8 cellular contexts compared by ENCODE assay signal in genomic region chr5:95822038-95822407, GRCh38. TPM values are rescaled to one million over a fixed set of nuclear protein-coding genes. Genes with fewer than 3 reads are reported as not detected.
DNase-seq lines count a peak whose midpoint lies in the region; ATAC-seq, FAIRE-seq and TF ChIP-seq lines count a peak whose summit lies in the region.

No MANE protein-coding gene starts in this region.

- no peaks in the 10 kb centered on the region for H4K20me1 ChIP-seq in KMS-11 (ENCODE audit: insufficient read depth)
- no peaks in the 10 kb centered on the region for H4K20me1 ChIP-seq in H1 (replicated peaks in 1 of 2; ENCODE audit: control insufficient read depth in 1 of 2, insufficient read depth in 2 of 2, low read length in 2 of 2)

- H2AFZ ChIP-seq in KMS-11 (ENCODE audit: low read depth) (peak overlapping the region; percentile 88), H1 (ENCODE audit: low read length) (peak overlapping the region; percentile 97)

- FAIRE-seq in H1 (lab: Jason Lieb, UNC): no peak

- H3K4me2 ChIP-seq in KMS-11 (peak overlapping the region; percentile 92), H1 (ENCODE audit: insufficient read depth in 1 of 2, low read depth in 2 of 2, low read length in 2 of 2) (peak overlapping the region; percentile 61 to 84)

- intact Hi-C loops in transverse colon (cut with DNase I; ENCODE audit: low total_unique reads): no loop called here

- no peak overlapping the region for H2AK5ac ChIP-seq in H1 (ENCODE audit: low read depth, low read length)

- H2BK12ac ChIP-seq in H1 (ENCODE audit: low read depth, low read length): no peak overlapping the region

- TF ChIP-seq RAD21 in H1 (IDR thresholded peaks at IDR 0.05 in 1 of 2, conservative IDR thresholded peaks at IDR 0.05 in 1 of 2; ENCODE audit: low read depth in 2 of 2, low read length in 2 of 2): no peak

- no peaks in the 10 kb centered on the region for H3K79me1 ChIP-seq in H1 (ENCODE audit: low read depth, low read length)

- no peak overlapping the region for H3K14ac ChIP-seq in H1 (ENCODE audit: insufficient read length)

- peak overlapping the region; percentile 68; the same call in 1 of the 2 replicates for H3K9ac ChIP-seq in KMS-11
- H3K9ac ChIP-seq in H1 (replicated peaks in 1 of 4; ENCODE audit: extremely low read depth in 1 of 4, low read depth in 3 of 4, low read length in 3 of 4): peak overlapping the region; percentile 9 to 50 (median 47); a peak in 5 of 7 replicates

- H2BK15ac ChIP-seq in H1 (ENCODE audit: low read length): no peak overlapping the region; the same call in 1 of the 2 replicates

- H4K8ac ChIP-seq in H1 (ENCODE audit: extremely low read depth, insufficient read depth, low read length): no peak overlapping the region

- H4K5ac ChIP-seq in H1 (ENCODE audit: insufficient read length, low read depth, low read length): no peak overlapping the region

- in situ Hi-C loops in transverse colon (cut with MboI; ENCODE audit: low pct_ligation_motif_present in 1 of 4, low pct_unique_long_range_greater_than_20kb in 1 of 4, low sequenced_read_pairs in 3 of 4): no loop called here

- TF ChIP-seq EP300 in H1 (IDR thresholded peaks at IDR 0.05; ENCODE audit: borderline replicate concordance in 1 of 2, low read depth in 2 of 2, low read length in 2 of 2) (no peak), transverse colon (IDR thresholded peaks at IDR 0.05; ENCODE audit: low read depth) (no peak)

- H3K4me3 ChIP-seq in KMS-11 (IDR thresholded peaks at IDR 0.05; ENCODE audit: insufficient read depth, low read depth, low read length) (no peak overlapping the region), H1 (ENCODE audit: extremely low read depth in 1 of 4, insufficient read depth in 2 of 4, low read depth in 3 of 4, low read length in 4 of 4) (peak overlapping the region; percentile 73 to 89 (median 78)), mesodermal cell (ENCODE audit: extremely low read depth, insufficient read depth, low read length, poor library complexity, severe bottlenecking) (peak overlapping the region; percentile 72), transverse colon (peak overlapping the region; percentile 59 to 70 (median 60))

- no peak for TF ChIP-seq CTCF in KMS-11 (conservative IDR thresholded peaks at IDR 0.05; ENCODE audit: low read depth, low read length)
- TF ChIP-seq CTCF in H1 (IDR thresholded peaks at IDR 0.05; ENCODE audit: control extremely low read depth in 1 of 3, insufficient read depth in 1 of 3, low read depth in 1 of 3, low read length in 3 of 3): no peak
- no peak for TF ChIP-seq CTCF in transverse colon (IDR thresholded peaks at IDR 0.05)

- H3K9me3 ChIP-seq in H1 (ENCODE audit: insufficient read depth in 2 of 2, low read depth in 1 of 2, low read length in 1 of 2) (no peaks in the 10 kb centered on the region), mesodermal cell (ENCODE audit: control insufficient read depth, low read length) (no peaks in the 10 kb centered on the region), transverse colon (no peaks in the 10 kb centered on the region)

- TF ChIP-seq POLR2A in H1 (IDR thresholded peaks at IDR 0.05; ENCODE audit: control extremely low read depth in 1 of 2, low read depth in 2 of 2, low read length in 2 of 2) (no peak), transverse colon (IDR thresholded peaks at IDR 0.05) (no peak)

- ATAC-seq in GM21390 (IDR thresholded peaks at IDR 0.05; ENCODE audit: unreplicated experiment): peak; percentile 27

- no peaks in the 10 kb centered on the region for H3K36me3 ChIP-seq in KMS-11 (ENCODE audit: insufficient read depth)
- no peaks in the 10 kb centered on the region for H3K36me3 ChIP-seq in H1 (ENCODE audit: control insufficient read depth in 2 of 4, insufficient read depth in 4 of 4, low read length in 3 of 4)
- peaks cover 8% of the 10 kb centered on the region for H3K36me3 ChIP-seq in mesodermal cell (ENCODE audit: control insufficient read depth, insufficient read depth, low read length)
- H3K36me3 ChIP-seq in transverse colon: no peaks in the 10 kb centered on the region

- POLR2A ChIA-PET in H1 (lab: Charles Lee; ENCODE audit: partially characterized antibody): interaction anchor here (1.0 to 2.6 kb wide), 7 partner anchors 10 to 141 kb away, joined by 3 to 22 read pairs (median 4); partner anchors contain the start of gene RHOBTB3

- CTCF ChIA-PET in H1 (lab: Charles Lee; ENCODE audit: partially characterized antibody): interaction anchor here (0.6 to 3.2 kb wide), 12 partner anchors 9 to 575 kb away, joined by 3 to 18 read pairs (median 7); partner anchors contain the start of gene RFESD

- DNase-seq in Daoy (ENCODE audit: low read depth) (peak; percentile 69), T-helper 9 cell (peak; percentile 25), H1 (ENCODE audit: low read depth in 1 of 2, low spot score in 2 of 2) (no peak), transverse colon (peak; percentile 70), foreskin melanocyte (no peak)

- no peak overlapping the region for H3K4ac ChIP-seq in H1 (replicated peaks; ENCODE audit: insufficient read length, low read depth, low read length)

- H3K23ac ChIP-seq in H1 (ENCODE audit: insufficient read length): no peak overlapping the region

- no peak overlapping the region for H2BK20ac ChIP-seq in H1 (ENCODE audit: low read length)

- H3K79me2 ChIP-seq in KMS-11 (ENCODE audit: insufficient read depth, low read depth) (peaks cover 11% of the 10 kb centered on the region; the same call in 1 of the 2 replicates), H1 (ENCODE audit: control insufficient read depth in 1 of 2, insufficient read depth in 2 of 2, low read length in 2 of 2) (no peaks in the 10 kb centered on the region)

- no peak overlapping the region for H3K18ac ChIP-seq in H1 (ENCODE audit: extremely low read depth, low read length)

- no peak overlapping the region for H4K91ac ChIP-seq in H1 (replicated peaks; ENCODE audit: insufficient read length, low read length)

- 3% methylated on average over 10 of the region's 13 CpGs; no CpG with 5 or more reads in 1 of the 2 experiments for WGBS in H1 (ENCODE audit: extremely low coverage in 1 of 2, insufficient coverage in 1 of 2, insufficient read length in 1 of 2, insufficient replicate concordance in 2 of 2, low coverage in 1 of 2, low lambda C conversion rate in 2 of 2, missing lambda C conversion rate in 1 of 2), 2 experiments
- 1 to 2% methylated on average over 6 to 13 of the region's 13 CpGs for WGBS in mesodermal cell (ENCODE audit: insufficient coverage in 2 of 2), 2 experiments
- WGBS in transverse colon (ENCODE audit: low coverage in 1 of 2), 2 donors: 1% methylated on average over 13 of the region's 13 CpGs; no CpG with 5 or more reads in 1 of the 2 donors

- peaks cover 41% of the 10 kb centered on the region for H3K4me1 ChIP-seq in KMS-11 (ENCODE audit: low read depth, poor library complexity, severe bottlenecking)
- peaks cover 6 to 25% (median 18%) of the 10 kb centered on the region in 4 experiments; a peak in 6 of 7 replicates for H3K4me1 ChIP-seq in H1 (replicated peaks in 1 of 4; ENCODE audit: control insufficient read depth in 3 of 4, insufficient read depth in 4 of 4, low read length in 3 of 4)
- peaks cover 52% of the 10 kb centered on the region for H3K4me1 ChIP-seq in mesodermal cell (ENCODE audit: control insufficient read depth, insufficient read depth, low read length, poor library complexity, severe bottlenecking)
- peaks cover 26 to 82% (median 62%) of the 10 kb centered on the region in 4 donors for H3K4me1 ChIP-seq in transverse colon

- H3K23me2 ChIP-seq in H1 (ENCODE audit: low read depth, low read length): peaks cover 5% of the 10 kb centered on the region

- peak overlapping the region; percentile 18; the same call in 1 of the 2 replicates for H2BK5ac ChIP-seq in H1 (ENCODE audit: low read depth, low read length)

- H3K56ac ChIP-seq in H1 (replicated peaks; ENCODE audit: insufficient read length, low read depth, low read length): no peak overlapping the region

- no peak overlapping the region for H2BK120ac ChIP-seq in H1 (replicated peaks; ENCODE audit: low read depth, low read length)

- no peaks in the 10 kb centered on the region for H3K27me3 ChIP-seq in KMS-11 (ENCODE audit: insufficient read depth, low read depth)
- no peaks in the 10 kb centered on the region; a peak in 1 of 7 replicates for H3K27me3 ChIP-seq in H1 (replicated peaks in 1 of 4; ENCODE audit: control insufficient read depth in 3 of 4, extremely low read depth in 1 of 4, insufficient read depth in 3 of 4, low read length in 3 of 4)
- H3K27me3 ChIP-seq in transverse colon: no peaks in the 10 kb centered on the region

- H3K27ac ChIP-seq in KMS-11: peak overlapping the region; percentile 89
- no peak overlapping the region for H3K27ac ChIP-seq in H1 (ENCODE audit: low read depth, low read length)
- peak overlapping the region; percentile 92 for H3K27ac ChIP-seq in mesodermal cell (ENCODE audit: low read depth, low read length, severe bottlenecking)
- peak overlapping the region; percentile 92 to 94 (median 93) for H3K27ac ChIP-seq in transverse colon

TF ChIP-seq in H1, 55 proteins besides CTCF, POLR2A, EP300 and RAD21 (continues in another document):
- TF ChIP-seq CEBPB (IDR thresholded peaks at IDR 0.05; ENCODE audit: low read depth, low read length) (no peak), NANOG (IDR thresholded peaks at IDR 0.05; ENCODE audit: insufficient read depth, low read depth, low read length, poor library complexity, severe bottlenecking) (no peak), CBX8 (IDR thresholded peaks at IDR 0.05; ENCODE audit: borderline replicate concordance, low read depth, low read length) (no peak), RNF2 (IDR thresholded peaks at IDR 0.05; ENCODE audit: borderline replicate concordance, low read depth, low read length, missing control alignments, poor library complexity, severe bottlenecking) (no peak), BCL11A (IDR thresholded peaks at IDR 0.05; ENCODE audit: low read depth in 2 of 2, low read length in 2 of 2) (no peak), RBBP5 (IDR thresholded peaks at IDR 0.05; ENCODE audit: borderline replicate concordance, low read depth, low read length) (no peak)

RNA-seq across cellular contexts. Expression of gene GLRX, which starts 0.5 kb away (rescaled TPM):
- 7.1 and 8.3 TPM in 2 replicates for total RNA-seq in Daoy (2014; rRNA removed; shearing (Covaris generic))
- total RNA-seq in H1 (2021; fragmentation: NEBNext Ultra II Directional; extraction: Animal tissue kit (Norgen Biotek cat#: 25700)): 21.6 and 22.9 TPM in 2 replicates
- polyA plus RNA-seq in H1 (2011; rRNA removed): 13.2 and 31.2 TPM in 2 replicates
- polyA plus RNA-seq in H1 (2011; cell fraction: cytosol; rRNA removed): 49.0 TPM
- polyA plus RNA-seq in H1 (2011; cell fraction: nucleus; rRNA removed): 23.8 TPM
- polyA plus RNA-seq in H1 (2012, experiment 1 of 2): 47.6 to 52.5 TPM (median 49.8 TPM) in 4 replicates
- 6.8 TPM for polyA plus RNA-seq in H1 (2012, experiment 2 of 2)
- 21.4 TPM for polyA plus RNA-seq in H1 (2013, experiment 1 of 2)
- polyA plus RNA-seq in H1 (2013, experiment 2 of 2): 21.3 TPM
- 23.9 and 28.2 TPM in 2 replicates for polyA minus RNA-seq in H1 (2011; rRNA and poly(A)+ RNA removed)
- polyA minus RNA-seq in H1 (2011; cell fraction: cytosol; rRNA and poly(A)+ RNA removed): 8.4 TPM
- 34.3 TPM for polyA minus RNA-seq in H1 (2011; cell fraction: nucleus; rRNA and poly(A)+ RNA removed)
- polyA plus RNA-seq in mesodermal cell (2013, experiment 1 of 2): 80.8 TPM
- 81.5 TPM for polyA plus RNA-seq in mesodermal cell (2013, experiment 2 of 2)
- 100 to 1,000 TPM in 1 of 4 donors, 10 to 100 TPM in 3; 50.5 to 112 (median 64.4) TPM for total RNA-seq in transverse colon

Comparison
In these comparisons a context has a peak if more than half of its experiments do, and no peak if none do; other contexts are left out.
1. DNase-seq: peak in Daoy (single experiment), T-helper 9 cell (single experiment) and transverse colon (single experiment); none in H1 (0 of 2) and foreskin melanocyte (single experiment).